ENCODE assay signal across 19 cellular contexts in the genomic region with DNA sequence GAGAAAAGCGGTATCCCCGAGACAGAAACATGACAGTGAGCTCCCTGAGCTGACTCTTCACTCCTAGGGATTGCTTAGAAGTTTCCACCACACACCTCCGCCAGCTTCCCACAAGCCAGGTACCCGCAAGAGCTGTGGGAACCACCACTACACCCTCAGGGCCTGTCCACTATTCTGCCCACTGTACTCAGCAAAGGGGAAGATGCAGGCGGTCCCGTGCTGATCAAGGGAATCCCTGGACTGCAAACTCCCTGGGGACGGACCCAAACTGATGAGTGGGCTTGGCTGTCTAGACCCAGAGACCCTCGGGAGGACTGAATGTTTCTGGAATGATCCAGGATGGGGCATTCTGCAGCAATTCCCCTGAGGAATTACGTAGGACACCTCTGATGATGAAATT. TPM values are rescaled to one million over a fixed set of nuclear protein-coding genes. Genes with fewer than 3 reads are reported as not detected.
DNase-seq lines count a peak whose midpoint lies in the region; ATAC-seq, FAIRE-seq and TF ChIP-seq lines count a peak whose summit lies in the region.
"Had no signal": no experiment of that assay in that cellular context is flagged by ENCODE, and none has a peak within 500 bp of the region (broad histone marks: within the 10 kb centered on the region; RNA-seq: fewer than 3 reads in every experiment).

No MANE protein-coding gene starts in this region.

- WGBS in trophoblast cell (ENCODE audit: extremely low coverage, insufficient coverage, insufficient read length) = no CpG with 5 or more reads among the region's 9 CpGs
- WGBS in small intestine, 3 donors = 88 to 92% (median 90%) methylated on average over 9 of the region's 9 CpGs

- no peaks in the 10 kb centered on the region for H3K36me3 Mint-ChIP-seq in activated CD8-positive, alpha-beta T cell treated with anti-CD3 and anti-CD28 coated beads for 36 hours (ENCODE audit: low read depth)
- H3K36me3 Mint-ChIP-seq in activated CD8-positive, alpha-beta T cell treated with anti-CD3 and anti-CD28 coated beads, Interleukin-2, amount 10 ng/mL, durations not matched to agents 7 days and 5 days (ENCODE audit: low read depth) = no peaks in the 10 kb centered on the region
- no peaks in the 10 kb centered on the region for H3K36me3 Mint-ChIP-seq in activated naive CD8-positive, alpha-beta T cell treated with anti-CD3 and anti-CD28 coated beads, Interleukin-2, amount 50 U/mL, for 24 hours (ENCODE audit: low read depth)

- no peak overlapping the region for H3K4ac ChIP-seq in trophoblast cell (ENCODE audit: low read depth, low read length)

- POLR2A ChIA-PET in activated CD8-positive, alpha-beta T cell treated with anti-CD3 and anti-CD28 coated beads for 36 hours (lab: Charles Lee) = no interaction called here
- POLR2A ChIA-PET in activated CD8-positive, alpha-beta T cell treated with anti-CD3 and anti-CD28 coated beads, Interleukin-2, amount 10 ng/mL, durations not matched to agents 7 days and 5 days (lab: Charles Lee) = no interaction called here

- H3K27ac ChIP-seq in C4-2B (peak overlapping the region; percentile 54), trophoblast cell (ENCODE audit: low read depth, low read length) (no peak overlapping the region), small intestine (ENCODE audit: low read depth in 1 of 2, low read length in 1 of 2) (no peak overlapping the region)

- H3K79me1 ChIP-seq in trophoblast cell (ENCODE audit: low read length) = no peaks in the 10 kb centered on the region

- H3K18ac ChIP-seq in trophoblast cell (ENCODE audit: low read length) = no peak overlapping the region

- no peak overlapping the region for H3K4me2 ChIP-seq in trophoblast cell (ENCODE audit: low read length)

- no peak for TF ChIP-seq CTCF in activated CD8-positive, alpha-beta T cell treated with anti-CD3 and anti-CD28 coated beads for 36 hours (IDR thresholded peaks at IDR 0.05)
- no peak for TF ChIP-seq CTCF in C4-2B (conservative IDR thresholded peaks at IDR 0.05)

- H2AFZ ChIP-seq in trophoblast cell (ENCODE audit: insufficient read depth, low read length, poor library complexity) = no peak overlapping the region

- H3K4me3 ChIP-seq in trophoblast cell (ENCODE audit: low read depth, low read length) (no peak overlapping the region), small intestine (ENCODE audit: low read depth in 1 of 2, low read length in 2 of 2) (no peak overlapping the region)

- no peak overlapping the region for H4K91ac ChIP-seq in trophoblast cell (ENCODE audit: low read depth, low read length)

- no peak overlapping the region for H2AK5ac ChIP-seq in trophoblast cell (ENCODE audit: low read length)

- H2BK120ac ChIP-seq in trophoblast cell (ENCODE audit: insufficient read depth, low read length, poor library complexity) = no peak overlapping the region

- no peak overlapping the region for H3K27ac Mint-ChIP-seq in activated CD8-positive, alpha-beta T cell treated with anti-CD3 and anti-CD28 coated beads for 36 hours
- H3K27ac Mint-ChIP-seq in activated CD8-positive, alpha-beta T cell treated with anti-CD3 and anti-CD28 coated beads, Interleukin-2, amount 10 ng/mL, durations not matched to agents 7 days and 5 days = no peak overlapping the region
- H3K27ac Mint-ChIP-seq in activated naive CD8-positive, alpha-beta T cell treated with anti-CD3 and anti-CD28 coated beads, Interleukin-2, amount 50 U/mL, for 24 hours = peak overlapping the region; percentile 95

- no peak overlapping the region for H3K14ac ChIP-seq in trophoblast cell (ENCODE audit: low read length)

- H3K9ac ChIP-seq in trophoblast cell (ENCODE audit: low read length) = no peak overlapping the region

- H3K9me3 ChIP-seq in trophoblast cell (ENCODE audit: insufficient read depth, low read depth, low read length) (no peaks in the 10 kb centered on the region), small intestine (ENCODE audit: control insufficient read depth, low read depth) (no peaks in the 10 kb centered on the region)
- H3K9me3 ChIP-seq: BE2C had no signal

- H3K79me2 ChIP-seq in trophoblast cell (ENCODE audit: control insufficient read depth, insufficient read depth, low read length, poor library complexity) = no peaks in the 10 kb centered on the region

- H3K36me3 ChIP-seq in trophoblast cell (ENCODE audit: control insufficient read depth in 1 of 2, insufficient read depth in 2 of 2, low read length in 2 of 2) = no peaks in the 10 kb centered on the region
- H3K36me3 ChIP-seq in small intestine (ENCODE audit: control insufficient read depth in 2 of 2, insufficient read depth in 2 of 2, low read length in 2 of 2) = no peaks in the 10 kb centered on the region
- H3K36me3 ChIP-seq: BE2C had no signal

- no peak overlapping the region for H4K8ac ChIP-seq in trophoblast cell (ENCODE audit: low read depth, low read length)

- H2BK5ac ChIP-seq in trophoblast cell (ENCODE audit: low read depth, low read length, poor library complexity) = no peak overlapping the region

- H4K12ac ChIP-seq in trophoblast cell (ENCODE audit: low read depth, low read length) = no peak overlapping the region

- FAIRE-seq in small intestine (lab: Jason Lieb, UNC) = no peak
- FAIRE-seq: A204.1, GM18507 had no signal

- intact Hi-C loops in activated CD8-positive, alpha-beta T cell treated with anti-CD3 and anti-CD28 coated beads for 36 hours (cut with micrococcal nuclease) = no loop called here

- H3K4me1 ChIP-seq in trophoblast cell (ENCODE audit: control insufficient read depth in 1 of 2, insufficient read depth in 2 of 2, low read length in 2 of 2) (peaks cover 2 to 3% of the 10 kb centered on the region in 2 experiments), small intestine (ENCODE audit: control insufficient read depth in 2 of 2, insufficient read depth in 1 of 2, low read depth in 1 of 2, low read length in 1 of 2) (peaks cover 0 to 4% of the 10 kb centered on the region in 2 donors)

- peak overlapping the region; percentile 34 for H3K4me3 Mint-ChIP-seq in activated CD8-positive, alpha-beta T cell treated with anti-CD3 and anti-CD28 coated beads for 36 hours
- H3K4me3 Mint-ChIP-seq in activated CD8-positive, alpha-beta T cell treated with anti-CD3 and anti-CD28 coated beads, Interleukin-2, amount 10 ng/mL, durations not matched to agents 7 days and 5 days = no peak overlapping the region
- H3K4me3 Mint-ChIP-seq in activated naive CD8-positive, alpha-beta T cell treated with anti-CD3 and anti-CD28 coated beads, Interleukin-2, amount 50 U/mL, for 24 hours = peak overlapping the region; percentile 71

- no peaks in the 10 kb centered on the region for H3K9me3 Mint-ChIP-seq in activated CD8-positive, alpha-beta T cell treated with anti-CD3 and anti-CD28 coated beads for 36 hours
- no peaks in the 10 kb centered on the region for H3K9me3 Mint-ChIP-seq in activated CD8-positive, alpha-beta T cell treated with anti-CD3 and anti-CD28 coated beads, Interleukin-2, amount 10 ng/mL, durations not matched to agents 7 days and 5 days (ENCODE audit: insufficient read depth)
- H3K9me3 Mint-ChIP-seq in activated naive CD8-positive, alpha-beta T cell treated with anti-CD3 and anti-CD28 coated beads, Interleukin-2, amount 50 U/mL, for 24 hours = peaks cover 4% of the 10 kb centered on the region
- H3K9me3 Mint-ChIP-seq: CD8-positive, alpha-beta memory T cell had no signal

- ATAC-seq in activated CD8-positive, alpha-beta T cell treated with anti-CD3 and anti-CD28 coated beads for 36 hours = no peak
- ATAC-seq in activated CD8-positive, alpha-beta T cell treated with anti-CD3 and anti-CD28 coated beads, Interleukin-2, amount 10 ng/mL, durations not matched to agents 7 days and 5 days = no peak
- no peak for ATAC-seq in activated naive CD8-positive, alpha-beta T cell treated with anti-CD3 and anti-CD28 coated beads, Interleukin-2, amount 50 U/mL, for 24 hours
- ATAC-seq: HCT116 had no signal

- no peaks in the 10 kb centered on the region for H3K27me3 Mint-ChIP-seq in activated CD8-positive, alpha-beta T cell treated with anti-CD3 and anti-CD28 coated beads for 36 hours
- no peaks in the 10 kb centered on the region for H3K27me3 Mint-ChIP-seq in activated CD8-positive, alpha-beta T cell treated with anti-CD3 and anti-CD28 coated beads, Interleukin-2, amount 10 ng/mL, durations not matched to agents 7 days and 5 days (ENCODE audit: low read depth)
- peaks cover under 1% of the 10 kb centered on the region for H3K27me3 Mint-ChIP-seq in activated naive CD8-positive, alpha-beta T cell treated with anti-CD3 and anti-CD28 coated beads, Interleukin-2, amount 50 U/mL, for 24 hours

- DNase-seq in activated CD8-positive, alpha-beta T cell treated with anti-CD3 and anti-CD28 coated beads for 36 hours = no peak
- DNase-seq in activated CD8-positive, alpha-beta T cell treated with anti-CD3 and anti-CD28 coated beads, Interleukin-2, amount 10 ng/mL, durations not matched to agents 7 days and 5 days = no peak
- no peak for DNase-seq in activated naive CD8-positive, alpha-beta T cell treated with anti-CD3 and anti-CD28 coated beads, Interleukin-2, amount 50 U/mL, for 24 hours
- peak; percentile 72 to 73 for DNase-seq in trophoblast cell
- no peak for DNase-seq in NCI-H82 (lab: John Stamatoyannopoulos, UW)
- no peak for DNase-seq in small intestine
- DNase-seq: CD8-positive, alpha-beta memory T cell; GOT3; KG1; NCI-H1694 treated with DMSO at 0.1 percent for 48 hours; NCI-H2107; NCI-H510A; NCI-H748 treated with DMSO at 0.1 percent for 48 hours; SHP77 had no signal

- no peaks in the 10 kb centered on the region for H3K27me3 ChIP-seq in trophoblast cell (ENCODE audit: insufficient read depth, low read length)
- H3K27me3 ChIP-seq in small intestine (ENCODE audit: control insufficient read depth in 2 of 2, insufficient read depth in 2 of 2, low read length in 2 of 2) = no peaks in the 10 kb centered on the region
- H3K27me3 ChIP-seq: BE2C had no signal

- H3K4me1 Mint-ChIP-seq in activated CD8-positive, alpha-beta T cell treated with anti-CD3 and anti-CD28 coated beads for 36 hours (ENCODE audit: low read depth) = peaks cover 44% of the 10 kb centered on the region
- peaks cover 7% of the 10 kb centered on the region for H3K4me1 Mint-ChIP-seq in activated CD8-positive, alpha-beta T cell treated with anti-CD3 and anti-CD28 coated beads, Interleukin-2, amount 10 ng/mL, durations not matched to agents 7 days and 5 days (ENCODE audit: low read depth)
- peaks cover 55% of the 10 kb centered on the region for H3K4me1 Mint-ChIP-seq in activated naive CD8-positive, alpha-beta T cell treated with anti-CD3 and anti-CD28 coated beads, Interleukin-2, amount 50 U/mL, for 24 hours

- H2BK12ac ChIP-seq in trophoblast cell (ENCODE audit: low read length) = no peak overlapping the region

- CTCF ChIA-PET in activated CD8-positive, alpha-beta T cell treated with anti-CD3 and anti-CD28 coated beads for 36 hours (lab: Charles Lee) = interaction anchor here (0.9 to 1.5 kb wide), 5 partner anchors 15 to 852 kb away, joined by 3 to 4 read pairs (median 3); no protein-coding TSS in a partner anchor
- CTCF ChIA-PET in activated CD8-positive, alpha-beta T cell treated with anti-CD3 and anti-CD28 coated beads, Interleukin-2, amount 10 ng/mL, durations not matched to agents 7 days and 5 days (lab: Charles Lee) = interaction anchor here (1.6 kb wide), 1 partner anchor 131 kb away, joined by 3 read pairs; no protein-coding TSS in a partner anchor

- no peak overlapping the region for H3K23ac ChIP-seq in trophoblast cell (ENCODE audit: low read length)

RNA-seq across cellular contexts. Expression of a gene that starts 30.2 kb away (rescaled TPM):
- under 1 TPM; 0.11 to 0.34 TPM for total RNA-seq in activated CD8-positive, alpha-beta T cell treated with anti-CD3 and anti-CD28 coated beads for 36 hours
- total RNA-seq in activated CD8-positive, alpha-beta T cell treated with anti-CD3 and anti-CD28 coated beads, Interleukin-2, amount 10 ng/mL, durations not matched to agents 7 days and 5 days = not detected
- 0.01 and 0.07 TPM in 2 replicates for polyA plus RNA-seq in trophoblast cell (2013)
- 1 to 10 TPM in 1 of 3 donors, under 1 TPM in 2; 0.07 to 4.5 (median 0.54) TPM for polyA plus RNA-seq in small intestine
- polyA plus RNA-seq: CD8-positive, alpha-beta memory T cell had no signal

Comparison
In these comparisons a context has a peak if more than half of its experiments do, and no peak if none do; other contexts are left out.
1. DNase-seq: peak in trophoblast cell (2 of 2); none in activated CD8-positive, alpha-beta T cell treated with anti-CD3 and anti-CD28 coated beads for 36 hours (single experiment), activated CD8-positive, alpha-beta T cell treated with anti-CD3 and anti-CD28 coated beads, Interleukin-2, amount 10 ng/mL, durations not matched to agents 7 days and 5 days (single experiment), activated naive CD8-positive, alpha-beta T cell treated with anti-CD3 and anti-CD28 coated beads, Interleukin-2, amount 50 U/mL, for 24 hours (single experiment), NCI-H82 (single experiment) and small intestine (single experiment).